In the genomic region with DNA sequence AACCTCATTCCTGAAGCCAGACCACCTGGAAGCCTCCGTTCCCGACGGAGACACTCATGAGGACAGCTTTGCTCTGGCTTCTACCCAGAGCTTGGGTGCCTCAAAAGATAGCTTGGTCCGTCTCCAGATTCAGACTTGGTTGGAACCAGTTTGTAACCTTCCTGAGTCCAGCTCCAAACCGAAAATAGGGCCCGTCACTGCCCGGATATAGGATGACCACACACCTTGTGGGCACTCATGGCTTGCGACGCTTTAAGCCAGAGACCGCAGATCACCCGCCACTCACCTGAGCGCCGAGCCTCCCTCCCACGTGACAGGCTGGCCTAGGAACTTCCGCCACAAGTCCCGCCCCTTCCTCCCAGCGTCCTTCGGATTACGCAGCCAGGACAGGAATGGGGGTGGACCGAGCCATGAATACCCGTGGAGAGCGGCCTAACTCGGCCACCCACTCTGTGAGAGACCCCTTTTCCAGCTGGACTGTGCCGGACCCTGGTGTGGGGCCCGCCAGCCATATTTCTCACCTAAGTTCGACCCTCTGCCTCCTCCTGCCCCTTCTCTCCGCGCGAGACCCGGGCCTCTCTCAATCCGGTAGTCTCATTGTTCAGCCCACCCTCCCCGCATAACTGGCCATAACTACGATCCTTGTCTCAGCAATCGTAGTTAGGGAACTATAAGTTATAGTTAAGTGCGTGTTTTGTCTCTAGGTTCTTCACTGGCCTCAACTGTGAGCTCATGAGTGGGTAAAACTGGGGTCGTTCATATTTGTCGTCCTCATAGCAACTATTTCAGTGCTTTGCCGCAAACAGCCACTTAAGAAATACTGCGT, we compare ENCODE assay signal across 8 cellular contexts. TPM values are rescaled to one million over a fixed set of nuclear protein-coding genes. Genes with fewer than 3 reads are reported as not detected.
DNase-seq lines count a peak whose midpoint lies in the region; ATAC-seq and TF ChIP-seq lines count a peak whose summit lies in the region.

A gene with protein sequence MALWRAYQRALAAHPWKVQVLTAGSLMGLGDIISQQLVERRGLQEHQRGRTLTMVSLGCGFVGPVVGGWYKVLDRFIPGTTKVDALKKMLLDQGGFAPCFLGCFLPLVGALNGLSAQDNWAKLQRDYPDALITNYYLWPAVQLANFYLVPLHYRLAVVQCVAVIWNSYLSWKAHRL (minus strand): TSS at position 332 of the 826 bp plus-strand sequence. CDS start 580 bp downstream, outside the sequence.

- DNase-seq in CD14-positive monocyte (ENCODE audit: low spot score) (peak; percentile 86), NCI-H82 (lab: John Stamatoyannopoulos, UW) (peak; percentile 97), dermis microvascular lymphatic vessel endothelial cell (ENCODE audit: low read depth in 2 of 2) (peak; percentile 88 to 94)
- DNase-seq in activated CD4-positive, alpha-beta T cell treated with anti-CD3 and anti-CD28 coated beads, Interleukin-2, amount 50 U/mL, for 48 hours, result peak; percentile 90 to 92
- peak; percentile 87 for DNase-seq in stimulated activated CD4-positive, alpha-beta T cell treated with anti-CD3 and anti-CD28 coated beads, Interleukin-4, amount 100 ng/mL, for 1 hour

- ATAC-seq in GM19395 (IDR thresholded peaks at IDR 0.05; ENCODE audit: unreplicated experiment) (peak; percentile 93), HG03558 (IDR thresholded peaks at IDR 0.05; ENCODE audit: extremely low read depth, unreplicated experiment) (peak; percentile 61)

- peaks cover 5 to 22% (median 15%) of the 10 kb centered on the region in 4 donors for H3K4me1 ChIP-seq in liver (ENCODE audit: control insufficient read depth in 4 of 4, insufficient read depth in 4 of 4, low read length in 3 of 4)

- H3K4me1 Mint-ChIP-seq in CD14-positive monocyte, result peaks cover 32% of the 10 kb centered on the region

- H3K36me3 ChIP-seq in liver (ENCODE audit: control insufficient read depth in 4 of 4, insufficient read depth in 3 of 4, low read depth in 1 of 4, low read length in 3 of 4), result peaks cover 6 to 19% (median 16%) of the 10 kb centered on the region in 4 donors

- no peaks in the 10 kb centered on the region for H3K27me3 ChIP-seq in liver (ENCODE audit: control insufficient read depth in 4 of 4, insufficient read depth in 4 of 4, low read length in 3 of 4)

- H3K36me3 Mint-ChIP-seq in CD14-positive monocyte, result peaks cover 16 to 27% of the 10 kb centered on the region in 2 donors

- H3K27ac ChIP-seq in liver (ENCODE audit: low read depth in 1 of 2, low read length in 2 of 2), result peak within 1 kb of the TSS; percentile 94 to 95

- peak within 1 kb of the TSS; percentile 79 to 94 (median 84) for H3K4me3 ChIP-seq in liver (ENCODE audit: low read depth in 1 of 3, low read length in 3 of 3)

- H3K9me3 Mint-ChIP-seq in CD14-positive monocyte, result no peaks in the 10 kb centered on the region

- under 1% methylated on average over 39 of the region's 39 CpGs for WGBS in liver

- H3K9ac ChIP-seq in liver (ENCODE audit: low read depth in 1 of 2, low read length in 2 of 2), result peak within 1 kb of the TSS; percentile 89 to 98

- H3K27me3 Mint-ChIP-seq in CD14-positive monocyte (ENCODE audit: low read depth in 3 of 3), result no peaks in the 10 kb centered on the region

- intact Hi-C loops in CD14-positive monocyte (cut with micrococcal nuclease), result no loop called here

- peak within 1 kb of the TSS; percentile 90 to 97 for H3K4me3 Mint-ChIP-seq in CD14-positive monocyte

- H3K9me3 ChIP-seq in liver (ENCODE audit: control insufficient read depth in 4 of 4, low read length in 3 of 4), result no peaks in the 10 kb centered on the region

- TF ChIP-seq CTCF in CD14-positive monocyte (IDR thresholded peaks at IDR 0.05), result no peak
- no peak for TF ChIP-seq CTCF in liver (IDR thresholded peaks at IDR 0.05; ENCODE audit: low read depth, low read length, missing input control)

- TF ChIP-seq RAD21 in liver (IDR thresholded peaks at IDR 0.05), result no peak

- peak within 1 kb of the TSS; percentile 96 to 99 (median 98) for H3K27ac Mint-ChIP-seq in CD14-positive monocyte

TF ChIP-seq in liver, 16 proteins besides CTCF, POLR2A, EP300 and RAD21:
- TF ChIP-seq JUND (IDR thresholded peaks at IDR 0.05) (peak in 1 of 2 donors; percentile 11), SP1 (IDR thresholded peaks at IDR 0.05) (peak; percentile 47), FOXA1 (IDR thresholded peaks at IDR 0.05) (no peak), YY1 (IDR thresholded peaks at IDR 0.05) (peak; percentile 87), HNF4A (conservative IDR thresholded peaks at IDR 0.05) (no peak), TAF1 (conservative IDR thresholded peaks at IDR 0.05) (no peak), GABPA (IDR thresholded peaks at IDR 0.05 in 1 of 2, conservative IDR thresholded peaks at IDR 0.05 in 1 of 2) (peak; percentile 73 to 95)
- TF ChIP-seq, protein P1, sequence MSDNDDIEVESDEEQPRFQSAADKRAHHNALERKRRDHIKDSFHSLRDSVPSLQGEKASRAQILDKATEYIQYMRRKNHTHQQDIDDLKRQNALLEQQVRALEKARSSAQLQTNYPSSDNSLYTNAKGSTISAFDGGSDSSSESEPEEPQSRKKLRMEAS (IDR thresholded peaks at IDR 0.05), result peak; percentile 31
- TF ChIP-seq, protein P2, sequence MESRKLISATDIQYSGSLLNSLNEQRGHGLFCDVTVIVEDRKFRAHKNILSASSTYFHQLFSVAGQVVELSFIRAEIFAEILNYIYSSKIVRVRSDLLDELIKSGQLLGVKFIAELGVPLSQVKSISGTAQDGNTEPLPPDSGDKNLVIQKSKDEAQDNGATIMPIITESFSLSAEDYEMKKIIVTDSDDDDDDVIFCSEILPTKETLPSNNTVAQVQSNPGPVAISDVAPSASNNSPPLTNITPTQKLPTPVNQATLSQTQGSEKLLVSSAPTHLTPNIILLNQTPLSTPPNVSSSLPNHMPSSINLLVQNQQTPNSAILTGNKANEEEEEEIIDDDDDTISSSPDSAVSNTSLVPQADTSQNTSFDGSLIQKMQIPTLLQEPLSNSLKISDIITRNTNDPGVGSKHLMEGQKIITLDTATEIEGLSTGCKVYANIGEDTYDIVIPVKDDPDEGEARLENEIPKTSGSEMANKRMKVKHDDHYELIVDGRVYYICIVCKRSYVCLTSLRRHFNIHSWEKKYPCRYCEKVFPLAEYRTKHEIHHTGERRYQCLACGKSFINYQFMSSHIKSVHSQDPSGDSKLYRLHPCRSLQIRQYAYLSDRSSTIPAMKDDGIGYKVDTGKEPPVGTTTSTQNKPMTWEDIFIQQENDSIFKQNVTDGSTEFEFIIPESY (IDR thresholded peaks at IDR 0.05), result peak; percentile 37
- TF ChIP-seq, protein P3, sequence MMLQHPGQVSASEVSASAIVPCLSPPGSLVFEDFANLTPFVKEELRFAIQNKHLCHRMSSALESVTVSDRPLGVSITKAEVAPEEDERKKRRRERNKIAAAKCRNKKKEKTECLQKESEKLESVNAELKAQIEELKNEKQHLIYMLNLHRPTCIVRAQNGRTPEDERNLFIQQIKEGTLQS (IDR thresholded peaks at IDR 0.05), result no peak
- TF ChIP-seq, protein P4, sequence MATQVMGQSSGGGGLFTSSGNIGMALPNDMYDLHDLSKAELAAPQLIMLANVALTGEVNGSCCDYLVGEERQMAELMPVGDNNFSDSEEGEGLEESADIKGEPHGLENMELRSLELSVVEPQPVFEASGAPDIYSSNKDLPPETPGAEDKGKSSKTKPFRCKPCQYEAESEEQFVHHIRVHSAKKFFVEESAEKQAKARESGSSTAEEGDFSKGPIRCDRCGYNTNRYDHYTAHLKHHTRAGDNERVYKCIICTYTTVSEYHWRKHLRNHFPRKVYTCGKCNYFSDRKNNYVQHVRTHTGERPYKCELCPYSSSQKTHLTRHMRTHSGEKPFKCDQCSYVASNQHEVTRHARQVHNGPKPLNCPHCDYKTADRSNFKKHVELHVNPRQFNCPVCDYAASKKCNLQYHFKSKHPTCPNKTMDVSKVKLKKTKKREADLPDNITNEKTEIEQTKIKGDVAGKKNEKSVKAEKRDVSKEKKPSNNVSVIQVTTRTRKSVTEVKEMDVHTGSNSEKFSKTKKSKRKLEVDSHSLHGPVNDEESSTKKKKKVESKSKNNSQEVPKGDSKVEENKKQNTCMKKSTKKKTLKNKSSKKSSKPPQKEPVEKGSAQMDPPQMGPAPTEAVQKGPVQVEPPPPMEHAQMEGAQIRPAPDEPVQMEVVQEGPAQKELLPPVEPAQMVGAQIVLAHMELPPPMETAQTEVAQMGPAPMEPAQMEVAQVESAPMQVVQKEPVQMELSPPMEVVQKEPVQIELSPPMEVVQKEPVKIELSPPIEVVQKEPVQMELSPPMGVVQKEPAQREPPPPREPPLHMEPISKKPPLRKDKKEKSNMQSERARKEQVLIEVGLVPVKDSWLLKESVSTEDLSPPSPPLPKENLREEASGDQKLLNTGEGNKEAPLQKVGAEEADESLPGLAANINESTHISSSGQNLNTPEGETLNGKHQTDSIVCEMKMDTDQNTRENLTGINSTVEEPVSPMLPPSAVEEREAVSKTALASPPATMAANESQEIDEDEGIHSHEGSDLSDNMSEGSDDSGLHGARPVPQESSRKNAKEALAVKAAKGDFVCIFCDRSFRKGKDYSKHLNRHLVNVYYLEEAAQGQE (IDR thresholded peaks at IDR 0.05), result peak; percentile 59

RNA-seq across cellular contexts. Expression of the gene that starts here (rescaled TPM):
- polyA plus RNA-seq in CD14-positive monocyte, result 100 to 1,000 TPM; 136 to 160 TPM
- total RNA-seq in dermis microvascular lymphatic vessel endothelial cell, result 40.4 and 52.3 TPM in 2 replicates
- 10 to 100 TPM; 13.9 to 29.6 TPM for total RNA-seq in liver
- 10 to 100 TPM; 17.7 to 26.0 TPM for polyA plus RNA-seq in liver

Comparison
In these comparisons a context has a peak if more than half of its experiments do, and no peak if none do; other contexts are left out.
1. Peak in every context shown above with its lines: DNase-seq, ATAC-seq, H3K4me3 ChIP-seq and H3K27ac ChIP-seq.
2. RNA of the gene that starts here (polyA plus RNA-seq): 136 to 160 TPM in CD14-positive monocyte; 17.7 to 26.0 TPM in liver; every median in the first group is over 4 times any median in the second.